Comparison of ENCODE assay signal across 9 cellular contexts in the genomic region with DNA sequence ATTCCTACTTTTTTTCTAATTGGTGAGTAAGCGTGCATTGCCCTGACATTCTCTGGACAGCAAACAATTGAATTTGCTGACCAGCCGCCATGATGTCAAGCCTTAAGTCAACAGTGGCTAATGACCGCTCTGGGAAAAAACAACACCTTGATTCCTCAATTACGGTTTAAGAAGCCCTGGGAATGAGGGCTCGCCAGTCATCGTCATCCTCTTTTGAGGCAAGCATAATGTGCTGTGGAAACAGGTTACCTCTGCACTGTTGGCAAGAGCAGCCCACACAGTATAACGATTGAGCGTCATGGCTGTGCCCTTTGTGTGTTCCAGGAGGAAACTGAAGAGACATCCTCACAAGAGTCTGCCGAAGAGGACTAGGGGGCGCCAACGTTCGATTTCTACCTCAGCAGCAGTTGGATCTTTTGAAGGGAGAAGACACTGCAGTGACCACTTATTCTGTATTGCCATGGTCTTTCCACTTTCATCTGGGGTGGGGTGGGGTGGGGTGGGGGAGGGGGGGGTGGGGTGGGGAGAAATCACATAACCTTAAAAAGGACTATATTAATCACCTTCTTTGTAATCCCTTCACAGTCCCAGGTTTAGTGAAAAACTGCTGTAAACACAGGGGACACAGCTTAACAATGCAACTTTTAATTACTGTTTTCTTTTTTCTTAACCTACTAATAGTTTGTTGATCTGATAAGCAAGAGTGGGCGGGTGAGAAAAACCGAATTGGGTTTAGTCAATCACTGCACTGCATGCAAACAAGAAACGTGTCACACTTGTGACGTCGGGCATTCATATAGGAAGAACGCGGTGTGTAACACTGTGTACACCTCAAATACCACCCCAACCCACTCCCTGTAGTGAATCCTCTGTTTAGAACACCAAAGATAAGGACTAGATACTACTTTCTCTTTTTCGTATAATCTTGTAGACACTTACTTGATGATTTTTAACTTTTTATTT.
A peak's percentile ranks its signal among the peaks of the same experiment; 100 is the strongest.
DNase-seq lines count a peak whose midpoint lies in the region; ATAC-seq, FAIRE-seq and TF ChIP-seq lines count a peak whose summit lies in the region.
"Had no signal": no experiment of that assay in that cellular context is flagged by ENCODE, and none has a peak within 500 bp of the region (broad histone marks: within the 10 kb centered on the region; RNA-seq: fewer than 3 reads in every experiment).

No MANE protein-coding gene starts in this region.

- dilution Hi-C loops in endothelial cell of umbilical vein (cut with MboI; ENCODE audit: extremely low pct_ligation_motif_present, low sequenced_read_pairs): no loop called here

- H3K9me1 ChIP-seq in endothelial cell of umbilical vein (replicated peaks; ENCODE audit: control insufficient read depth, extremely low read depth, insufficient read depth, low read length): no peaks in the 10 kb centered on the region

- H3K36me3 Mint-ChIP-seq in activated naive CD4-positive, alpha-beta T cell treated with anti-CD3 and anti-CD28 coated beads, Interleukin-2, amount 10 ng/mL, durations not matched to agents 7 days and 5 days: no peaks in the 10 kb centered on the region
- H3K36me3 Mint-ChIP-seq in stimulated activated naive B cell treated with anti-CD40 and anti-IgM and Interleukin-4, amounts not matched to agents 10 μg/mL and 1 μg/mL and 100 μg/mL, for 72 hours: no peaks in the 10 kb centered on the region

- H3K79me2 ChIP-seq in endothelial cell of umbilical vein (ENCODE audit: control insufficient read depth, insufficient read depth, low read length): peaks cover 4% of the 10 kb centered on the region

- H3K9me3 Mint-ChIP-seq in activated naive CD4-positive, alpha-beta T cell treated with anti-CD3 and anti-CD28 coated beads, Interleukin-2, amount 10 ng/mL, durations not matched to agents 7 days and 5 days: no peaks in the 10 kb centered on the region
- H3K9me3 Mint-ChIP-seq in stimulated activated naive B cell treated with anti-CD40 and anti-IgM and Interleukin-4, amounts not matched to agents 10 μg/mL and 1 μg/mL and 100 μg/mL, for 72 hours: no peaks in the 10 kb centered on the region
- H3K9me3 Mint-ChIP-seq: activated CD4-positive, alpha-beta T cell treated with anti-CD3 and anti-CD28 coated beads, Interleukin-2, amount 10 ng/mL, durations not matched to agents 24 days and 14 days had no signal

- H3K4me2 ChIP-seq in endothelial cell of umbilical vein (ENCODE audit: insufficient read depth, low read length): no peak overlapping the region

- CTCF ChIA-PET in activated naive CD4-positive, alpha-beta T cell treated with anti-CD3 and anti-CD28 coated beads, Interleukin-2, amount 10 ng/mL, durations not matched to agents 7 days and 5 days (lab: Charles Lee): no interaction called here
- CTCF ChIA-PET in endothelial cell of umbilical vein (lab: Charles Lee): no interaction called here

- POLR2A ChIA-PET in endothelial cell of umbilical vein (lab: Charles Lee): no interaction called here

- TF ChIP-seq CTCF in endothelial cell of umbilical vein (IDR thresholded peaks at IDR 0.05; ENCODE audit: extremely low read depth in 1 of 2, insufficient read depth in 1 of 2, low read depth in 1 of 2, low read length in 2 of 2): peak; percentile 7 to 11

- intact Hi-C loops in endothelial cell of umbilical vein (cut with micrococcal nuclease): loop anchor here (1.0 to 10.0 kb wide), 5 partner anchors 15 to 428 kb away; no protein-coding TSS in a partner anchor

- peak; percentile 86 for FAIRE-seq in endothelial cell of umbilical vein (lab: Jason Lieb, UNC)

- H3K9me3 ChIP-seq in endothelial cell of umbilical vein (replicated peaks; ENCODE audit: control insufficient read depth, insufficient read depth, low read length): no peaks in the 10 kb centered on the region

- ATAC-seq in stimulated activated naive B cell treated with anti-CD40 and anti-IgM and Interleukin-4, amounts not matched to agents 10 μg/mL and 1 μg/mL and 100 μg/mL, for 72 hours (replicated peaks): peak; percentile 46 to 52
- ATAC-seq in GM18505 (IDR thresholded peaks at IDR 0.05; ENCODE audit: unreplicated experiment): no peak
- no peak for ATAC-seq in HG02678 (IDR thresholded peaks at IDR 0.05; ENCODE audit: unreplicated experiment)

- no peak for TF ChIP-seq POLR2A in endothelial cell of umbilical vein (IDR thresholded peaks at IDR 0.05; ENCODE audit: low read depth, low read length)
- TF ChIP-seq POLR2A in GM18505 (IDR thresholded peaks at IDR 0.05; ENCODE audit: borderline replicate concordance, extremely low read depth, insufficient read depth, insufficient read length): no peak

- H3K27ac Mint-ChIP-seq in activated naive CD4-positive, alpha-beta T cell treated with anti-CD3 and anti-CD28 coated beads, Interleukin-2, amount 10 ng/mL, durations not matched to agents 7 days and 5 days: no peak overlapping the region
- H3K27ac Mint-ChIP-seq in stimulated activated naive B cell treated with anti-CD40 and anti-IgM and Interleukin-4, amounts not matched to agents 10 μg/mL and 1 μg/mL and 100 μg/mL, for 72 hours: no peak overlapping the region
- H3K27ac Mint-ChIP-seq: activated CD4-positive, alpha-beta T cell treated with anti-CD3 and anti-CD28 coated beads, Interleukin-2, amount 10 ng/mL, durations not matched to agents 24 days and 14 days had no signal

- no peaks in the 10 kb centered on the region for H3K4me1 Mint-ChIP-seq in activated naive CD4-positive, alpha-beta T cell treated with anti-CD3 and anti-CD28 coated beads, Interleukin-2, amount 10 ng/mL, durations not matched to agents 7 days and 5 days
- peaks cover 7% of the 10 kb centered on the region in 2 donors for H3K4me1 Mint-ChIP-seq in stimulated activated naive B cell treated with anti-CD40 and anti-IgM and Interleukin-4, amounts not matched to agents 10 μg/mL and 1 μg/mL and 100 μg/mL, for 72 hours
- H3K4me1 Mint-ChIP-seq: activated CD4-positive, alpha-beta T cell treated with anti-CD3 and anti-CD28 coated beads, Interleukin-2, amount 10 ng/mL, durations not matched to agents 24 days and 14 days had no signal

- peak overlapping the region; percentile 70 for H3K27ac ChIP-seq in endothelial cell of umbilical vein (ENCODE audit: insufficient read depth, low read depth, low read length)

- H3K4me3 Mint-ChIP-seq in activated naive CD4-positive, alpha-beta T cell treated with anti-CD3 and anti-CD28 coated beads, Interleukin-2, amount 10 ng/mL, durations not matched to agents 7 days and 5 days: no peak overlapping the region
- peak overlapping the region in 1 of 2 donors; percentile 22 for H3K4me3 Mint-ChIP-seq in stimulated activated naive B cell treated with anti-CD40 and anti-IgM and Interleukin-4, amounts not matched to agents 10 μg/mL and 1 μg/mL and 100 μg/mL, for 72 hours
- H3K4me3 Mint-ChIP-seq: activated CD4-positive, alpha-beta T cell treated with anti-CD3 and anti-CD28 coated beads, Interleukin-2, amount 10 ng/mL, durations not matched to agents 24 days and 14 days had no signal

- H3K36me3 ChIP-seq in endothelial cell of umbilical vein (ENCODE audit: control insufficient read depth in 2 of 2, extremely low read depth in 1 of 2, insufficient read depth in 2 of 2, low read length in 2 of 2): peaks cover 0 to 7% of the 10 kb centered on the region in 2 experiments

- peaks cover 18% of the 10 kb centered on the region for H3K27me3 Mint-ChIP-seq in activated naive CD4-positive, alpha-beta T cell treated with anti-CD3 and anti-CD28 coated beads, Interleukin-2, amount 10 ng/mL, durations not matched to agents 7 days and 5 days
- peaks cover 21 to 26% of the 10 kb centered on the region in 2 donors for H3K27me3 Mint-ChIP-seq in stimulated activated naive B cell treated with anti-CD40 and anti-IgM and Interleukin-4, amounts not matched to agents 10 μg/mL and 1 μg/mL and 100 μg/mL, for 72 hours

- no peak overlapping the region for H2AFZ ChIP-seq in endothelial cell of umbilical vein (ENCODE audit: low read depth, low read length)

- TSS peak; percentile 47 for BruUV-seq in endothelial cell of umbilical vein (replicated peaks; lab: Mats Ljungman, UMichigan)

- no peak overlapping the region for H3K4me3 ChIP-seq in endothelial cell of umbilical vein (replicated peaks in 1 of 3; ENCODE audit: insufficient read depth in 1 of 3, low read depth in 1 of 3, low read length in 3 of 3)

- H3K9ac ChIP-seq in endothelial cell of umbilical vein (replicated peaks; ENCODE audit: extremely low read depth, insufficient read depth, low read length): no peak overlapping the region

- DNase-seq in activated naive CD4-positive, alpha-beta T cell treated with anti-CD3 and anti-CD28 coated beads, Interleukin-2, amount 10 ng/mL, durations not matched to agents 7 days and 5 days: peak; percentile 29
- DNase-seq in activated naive CD4-positive, alpha-beta T cell treated with Interleukin-2 at 50 U/mL for 16 hours: no peak
- DNase-seq in NCI-H69 (lab: John Stamatoyannopoulos, UW): peak; percentile 28
- peak; percentile 85 for DNase-seq in endothelial cell of umbilical vein (ENCODE audit: low read depth, low spot score)
- no peak for DNase-seq in stimulated activated naive B cell treated with anti-CD40 and anti-IgM and Interleukin-4, amounts not matched to agents 10 μg/mL and 1 μg/mL and 100 μg/mL, for 72 hours
- no peak for DNase-seq in NCI-H187 treated with DMSO at 0.1 percent for 48 hours (lab: John Stamatoyannopoulos, UW)
- DNase-seq: activated CD4-positive, alpha-beta T cell treated with anti-CD3 and anti-CD28 coated beads, Interleukin-2, amount 10 ng/mL, durations not matched to agents 24 days and 14 days had no signal

- H3K4me1 ChIP-seq in endothelial cell of umbilical vein (ENCODE audit: control insufficient read depth, extremely low read depth, insufficient read depth, low read length): peaks cover 36% of the 10 kb centered on the region

- H3K27me3 ChIP-seq in endothelial cell of umbilical vein (ENCODE audit: control insufficient read depth in 2 of 2, insufficient read depth in 2 of 2, low read length in 2 of 2): no peaks in the 10 kb centered on the region

- no peaks in the 10 kb centered on the region for H4K20me1 ChIP-seq in endothelial cell of umbilical vein (replicated peaks; ENCODE audit: control insufficient read depth, extremely low read depth, insufficient read depth, low read length)

TF ChIP-seq in endothelial cell of umbilical vein, 7 proteins besides CTCF, POLR2A, EP300 and RAD21 (continues in another document):
- TF ChIP-seq JUN (IDR thresholded peaks at IDR 0.05; ENCODE audit: borderline replicate concordance, insufficient read depth, insufficient read length, low read depth): peak; percentile 53
- peak; percentile 31 for TF ChIP-seq POLR2AphosphoS5 (IDR thresholded peaks at IDR 0.05; ENCODE audit: insufficient read depth, low read depth, low read length)
- TF ChIP-seq FOS (IDR thresholded peaks at IDR 0.05; ENCODE audit: borderline replicate concordance, insufficient read depth, low read length): no peak
- no peak for TF ChIP-seq EZH2 (IDR thresholded peaks at IDR 0.05; ENCODE audit: borderline replicate concordance, low read depth, low read length, severe bottlenecking)
- TF ChIP-seq, protein P1, sequence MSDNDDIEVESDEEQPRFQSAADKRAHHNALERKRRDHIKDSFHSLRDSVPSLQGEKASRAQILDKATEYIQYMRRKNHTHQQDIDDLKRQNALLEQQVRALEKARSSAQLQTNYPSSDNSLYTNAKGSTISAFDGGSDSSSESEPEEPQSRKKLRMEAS (IDR thresholded peaks at IDR 0.05; ENCODE audit: insufficient read depth, insufficient read length): no peak
- no peak for TF ChIP-seq MYC (IDR thresholded peaks at IDR 0.05; ENCODE audit: low read depth, low read length)

Comparison
In these comparisons a context has a peak if more than half of its experiments do, and no peak if none do; other contexts are left out.
1. DNase-seq: peak in activated naive CD4-positive, alpha-beta T cell treated with anti-CD3 and anti-CD28 coated beads, Interleukin-2, amount 10 ng/mL, durations not matched to agents 7 days and 5 days (single experiment), NCI-H69 (single experiment) and endothelial cell of umbilical vein (single experiment); none in activated naive CD4-positive, alpha-beta T cell treated with Interleukin-2 at 50 U/mL for 16 hours (single experiment), stimulated activated naive B cell treated with anti-CD40 and anti-IgM and Interleukin-4, amounts not matched to agents 10 μg/mL and 1 μg/mL and 100 μg/mL, for 72 hours (single experiment) and NCI-H187 treated with DMSO at 0.1 percent for 48 hours (single experiment).
2. ATAC-seq: peak in stimulated activated naive B cell treated with anti-CD40 and anti-IgM and Interleukin-4, amounts not matched to agents 10 μg/mL and 1 μg/mL and 100 μg/mL, for 72 hours (2 of 2); none in GM18505 (single experiment) and HG02678 (single experiment).